Comparison of ENCODE assay signal across 13 cellular contexts in the genomic region with DNA sequence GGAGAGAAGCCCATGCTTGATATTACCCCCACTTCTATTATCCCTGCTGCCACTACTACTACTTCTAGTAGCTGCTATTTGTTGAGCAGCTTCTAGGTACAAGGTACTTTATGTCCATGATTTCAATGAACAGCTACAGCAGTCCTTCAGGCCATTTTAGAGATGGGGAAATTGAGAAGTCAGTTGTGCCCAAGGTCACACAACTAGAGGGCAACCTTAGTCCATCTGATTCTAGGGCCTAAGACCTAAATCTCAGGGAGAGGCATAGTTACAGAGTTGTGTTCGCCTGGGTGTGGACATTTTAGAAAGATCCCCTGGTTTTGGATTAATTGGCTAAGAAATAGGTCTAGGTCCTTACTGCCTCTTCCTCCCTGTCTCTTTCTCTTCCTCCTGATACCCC. TPM values are rescaled to one million over a fixed set of nuclear protein-coding genes. Genes with fewer than 3 reads are reported as not detected.
DNase-seq lines count a peak whose midpoint lies in the region; ATAC-seq, FAIRE-seq and TF ChIP-seq lines count a peak whose summit lies in the region.
"Had no signal": no experiment of that assay in that cellular context is flagged by ENCODE, and none has a peak within 500 bp of the region (broad histone marks: within the 10 kb centered on the region; RNA-seq: fewer than 3 reads in every experiment).

No MANE protein-coding gene starts in this region.

- POLR2A ChIA-PET in Panc1 (lab: Charles Lee) (no interaction called here), endothelial cell of umbilical vein (lab: Charles Lee) (interaction anchor here (0.8 kb wide), 1 partner anchor 27 kb away, joined by 3 read pairs; no protein-coding TSS in a partner anchor)

- intact Hi-C loops in Panc1 (cut with micrococcal nuclease; ENCODE audit: unreplicated experiment) (no loop called here), endothelial cell of umbilical vein (cut with micrococcal nuclease) (no loop called here)
- intact Hi-C loops in activated naive CD4-positive, alpha-beta T cell treated with anti-CD3 and anti-CD28 coated beads for 36 hours (cut with micrococcal nuclease) = no loop called here

- in situ Hi-C loops in Panc1 (cut with HindIII; ENCODE audit: low pct_unique_long_range_greater_than_20kb, low sequenced_read_pairs) = no loop called here

- H3K4me1 Mint-ChIP-seq in activated naive CD4-positive, alpha-beta T cell treated with anti-CD3 and anti-CD28 coated beads for 36 hours (ENCODE audit: low read depth) = peaks cover 36% of the 10 kb centered on the region
- peaks cover 43 to 49% of the 10 kb centered on the region in 2 donors for H3K4me1 Mint-ChIP-seq in natural killer cell treated with Interleukin-12 subunit alpha and Interleukin-12 subunit beta and Interleukin-15 and Interleukin-18, amount 100 ng/mL, for 72 hours (ENCODE audit: low read depth in 2 of 2)

- ATAC-seq in Panc1 = no peak
- no peak for ATAC-seq in GM18909 (IDR thresholded peaks at IDR 0.05; ENCODE audit: poor library complexity, unreplicated experiment)
- no peak for ATAC-seq in natural killer cell treated with Interleukin-12 subunit alpha and Interleukin-12 subunit beta and Interleukin-15 and Interleukin-18, amount 100 ng/mL, for 72 hours

- no peak overlapping the region for H3K4me3 Mint-ChIP-seq in activated naive CD4-positive, alpha-beta T cell treated with anti-CD3 and anti-CD28 coated beads for 36 hours
- H3K4me3 Mint-ChIP-seq in natural killer cell treated with Interleukin-12 subunit alpha and Interleukin-12 subunit beta and Interleukin-15 and Interleukin-18, amount 100 ng/mL, for 72 hours = no peak overlapping the region

- no peak overlapping the region for H3K4me2 ChIP-seq in endothelial cell of umbilical vein (ENCODE audit: insufficient read depth, low read length)
- H3K4me2 ChIP-seq in skeletal muscle satellite cell (ENCODE audit: low read length) = no peak overlapping the region

- no peaks in the 10 kb centered on the region for H3K9me3 ChIP-seq in Panc1 (ENCODE audit: control insufficient read depth, insufficient read depth, low read depth, low read length)
- no peaks in the 10 kb centered on the region for H3K9me3 ChIP-seq in endothelial cell of umbilical vein (replicated peaks; ENCODE audit: control insufficient read depth, insufficient read depth, low read length)
- H3K9me3 ChIP-seq in skeletal muscle satellite cell (replicated peaks; ENCODE audit: low read length) = no peaks in the 10 kb centered on the region
- H3K9me3 ChIP-seq: mucosa of descending colon had no signal

- H3K36me3 ChIP-seq in Panc1 (ENCODE audit: control insufficient read depth, insufficient read depth, low read length) (peaks cover 3% of the 10 kb centered on the region), endothelial cell of umbilical vein (ENCODE audit: control insufficient read depth in 2 of 2, extremely low read depth in 1 of 2, insufficient read depth in 2 of 2, low read length in 2 of 2) (peaks cover 7 to 10% of the 10 kb centered on the region in 2 experiments), skeletal muscle satellite cell (ENCODE audit: insufficient read depth, low read length) (peaks cover 25% of the 10 kb centered on the region)

- TF ChIP-seq CTCF in GM12865 (IDR thresholded peaks at IDR 0.05; ENCODE audit: insufficient read depth, low read depth, low read length, missing control alignments) (peak; percentile 6), Panc1 (IDR thresholded peaks at IDR 0.05) (no peak), endothelial cell of umbilical vein (IDR thresholded peaks at IDR 0.05; ENCODE audit: extremely low read depth in 1 of 2, insufficient read depth in 1 of 2, low read depth in 1 of 2, low read length in 2 of 2) (no peak)

- BruUV-seq in Panc1 (replicated peaks; lab: Mats Ljungman, UMichigan) (no TSS peak), endothelial cell of umbilical vein (replicated peaks; lab: Mats Ljungman, UMichigan) (no TSS peak)

- DNase-seq in GM12865 (ENCODE audit: low read depth) (peak; percentile 31), Panc1 (ENCODE audit: low read depth, low spot score) (no peak), endothelial cell of umbilical vein (ENCODE audit: low read depth, low spot score) (no peak), HUDEP-2 (lab: John Stamatoyannopoulos, UW; ENCODE audit: unreplicated experiment in 76 of 76) (no peak)
- no peak for DNase-seq in activated naive CD4-positive, alpha-beta T cell treated with anti-CD3 and anti-CD28 coated beads for 36 hours
- no peak for DNase-seq in natural killer cell treated with Interleukin-12 subunit alpha and Interleukin-12 subunit beta and Interleukin-15 and Interleukin-18, amount 100 ng/mL, for 72 hours (ENCODE audit: low spot score)
- DNase-seq: activated effector memory CD4-positive, alpha-beta T cell treated with anti-CD3 and anti-CD28 coated beads, Interleukin-2, amount 50 U/mL, for 16 hours; caudate nucleus; GDM1; mucosa of descending colon; stimulated activated CD4-positive, alpha-beta T cell treated with anti-CD3 and anti-CD28 coated beads, Interleukin-4, amount 100 ng/mL, for 4 hours had no signal

- H3K9me1 ChIP-seq in endothelial cell of umbilical vein (replicated peaks; ENCODE audit: control insufficient read depth, extremely low read depth, insufficient read depth, low read length) = no peaks in the 10 kb centered on the region

- CTCF ChIA-PET in Panc1 (lab: Charles Lee) = no interaction called here
- CTCF ChIA-PET in endothelial cell of umbilical vein (lab: Charles Lee) = interaction anchor here (1.3 to 3.9 kb wide), 6 partner anchors 11 to 119 kb away, joined by 3 to 30 read pairs (median 8); no protein-coding TSS in a partner anchor
- CTCF ChIA-PET in activated naive CD4-positive, alpha-beta T cell treated with anti-CD3 and anti-CD28 coated beads for 36 hours (lab: Charles Lee) = interaction anchor here (1.3 to 1.5 kb wide), 3 partner anchors 10 to 116 kb away, joined by 3 to 5 read pairs (median 4); no protein-coding TSS in a partner anchor

- H3K4me1 ChIP-seq in Panc1 (ENCODE audit: control insufficient read depth, insufficient read depth, low read length) (peaks cover 89% of the 10 kb centered on the region), endothelial cell of umbilical vein (ENCODE audit: control insufficient read depth, extremely low read depth, insufficient read depth, low read length) (peaks cover 61% of the 10 kb centered on the region), skeletal muscle satellite cell (ENCODE audit: control insufficient read depth, insufficient read depth, low read length) (peaks cover 73% of the 10 kb centered on the region)

- no peaks in the 10 kb centered on the region for H3K9me3 Mint-ChIP-seq in activated naive CD4-positive, alpha-beta T cell treated with anti-CD3 and anti-CD28 coated beads for 36 hours
- no peaks in the 10 kb centered on the region for H3K9me3 Mint-ChIP-seq in natural killer cell treated with Interleukin-12 subunit alpha and Interleukin-12 subunit beta and Interleukin-15 and Interleukin-18, amount 100 ng/mL, for 72 hours

- peaks cover 2% of the 10 kb centered on the region for H3K36me3 Mint-ChIP-seq in activated naive CD4-positive, alpha-beta T cell treated with anti-CD3 and anti-CD28 coated beads for 36 hours (ENCODE audit: low read depth)
- no peaks in the 10 kb centered on the region for H3K36me3 Mint-ChIP-seq in natural killer cell treated with Interleukin-12 subunit alpha and Interleukin-12 subunit beta and Interleukin-15 and Interleukin-18, amount 100 ng/mL, for 72 hours

- dilution Hi-C loops in endothelial cell of umbilical vein (cut with MboI; ENCODE audit: extremely low pct_ligation_motif_present, low sequenced_read_pairs) = no loop called here

- H4K20me1 ChIP-seq in endothelial cell of umbilical vein (replicated peaks; ENCODE audit: control insufficient read depth, extremely low read depth, insufficient read depth, low read length) = no peaks in the 10 kb centered on the region

- no peak for FAIRE-seq in endothelial cell of umbilical vein (lab: Jason Lieb, UNC)

- peaks cover 20% of the 10 kb centered on the region for H3K79me2 ChIP-seq in endothelial cell of umbilical vein (ENCODE audit: control insufficient read depth, insufficient read depth, low read length)

- H3K9ac ChIP-seq in endothelial cell of umbilical vein (replicated peaks; ENCODE audit: extremely low read depth, insufficient read depth, low read length) (no peak overlapping the region), skeletal muscle satellite cell (ENCODE audit: low read depth, low read length) (peak overlapping the region; percentile 80)

- no peak overlapping the region for H2AFZ ChIP-seq in endothelial cell of umbilical vein (ENCODE audit: low read depth, low read length)

- no peak overlapping the region for H3K27ac Mint-ChIP-seq in activated naive CD4-positive, alpha-beta T cell treated with anti-CD3 and anti-CD28 coated beads for 36 hours
- peak overlapping the region in 1 of 2 donors; percentile 45 for H3K27ac Mint-ChIP-seq in natural killer cell treated with Interleukin-12 subunit alpha and Interleukin-12 subunit beta and Interleukin-15 and Interleukin-18, amount 100 ng/mL, for 72 hours

- H3K4me3 ChIP-seq in GM12865 (ENCODE audit: low read depth, low read length) (no peak overlapping the region), Panc1 (ENCODE audit: low read depth in 2 of 2, low read length in 2 of 2) (no peak overlapping the region), endothelial cell of umbilical vein (replicated peaks in 1 of 3; ENCODE audit: insufficient read depth in 1 of 3, low read depth in 1 of 3, low read length in 3 of 3) (no peak overlapping the region), skeletal muscle satellite cell (ENCODE audit: low read length) (no peak overlapping the region)
- H3K4me3 ChIP-seq: mucosa of descending colon had no signal

- H3K27ac ChIP-seq in Panc1 (ENCODE audit: low read length) = peak overlapping the region; percentile 89
- peak overlapping the region; percentile 93 for H3K27ac ChIP-seq in endothelial cell of umbilical vein (ENCODE audit: insufficient read depth, low read depth, low read length)

- no peaks in the 10 kb centered on the region for H3K27me3 Mint-ChIP-seq in activated naive CD4-positive, alpha-beta T cell treated with anti-CD3 and anti-CD28 coated beads for 36 hours (ENCODE audit: low read depth)
- H3K27me3 Mint-ChIP-seq in natural killer cell treated with Interleukin-12 subunit alpha and Interleukin-12 subunit beta and Interleukin-15 and Interleukin-18, amount 100 ng/mL, for 72 hours = no peaks in the 10 kb centered on the region

- no peak for TF ChIP-seq POLR2A in endothelial cell of umbilical vein (IDR thresholded peaks at IDR 0.05; ENCODE audit: low read depth, low read length)

- H3K27me3 ChIP-seq in Panc1 (ENCODE audit: control insufficient read depth, insufficient read depth, low read length) (no peaks in the 10 kb centered on the region), endothelial cell of umbilical vein (ENCODE audit: control insufficient read depth in 2 of 2, insufficient read depth in 2 of 2, low read length in 2 of 2) (no peaks in the 10 kb centered on the region), skeletal muscle satellite cell (ENCODE audit: control insufficient read depth, insufficient read depth, low read length) (no peaks in the 10 kb centered on the region)

RNA-seq across cellular contexts. Expression of a gene that starts 52.3 kb away (rescaled TPM):
- total RNA-seq in Panc1 (2021; ENCODE audit: unreplicated experiment) (199 TPM), endothelial cell of umbilical vein (200 and 222 TPM in 2 replicates)
- polyA plus RNA-seq in Panc1 (2012; ENCODE audit: insufficient read length) = 183 TPM
- 64.7 and 67.6 TPM in 2 replicates for polyA plus RNA-seq in endothelial cell of umbilical vein
- polyA plus RNA-seq in endothelial cell of umbilical vein (2011; cell fraction: cytosol; rRNA removed) = 74.6 and 84.6 TPM in 2 replicates
- 108 and 127 TPM in 2 replicates for polyA plus RNA-seq in endothelial cell of umbilical vein (2011; cell fraction: nucleus; rRNA removed)
- polyA plus RNA-seq in endothelial cell of umbilical vein (2012) = 116 and 178 TPM in 2 replicates
- 248 and 293 TPM in 2 replicates for polyA minus RNA-seq in endothelial cell of umbilical vein
- polyA minus RNA-seq in endothelial cell of umbilical vein (2011; cell fraction: cytosol; rRNA and poly(A)+ RNA removed) = 2.5 TPM
- 222 and 257 TPM in 2 replicates for polyA minus RNA-seq in endothelial cell of umbilical vein (2011; cell fraction: nucleus; rRNA and poly(A)+ RNA removed)
- 25.6 and 43.9 TPM in 2 replicates for total RNA-seq in skeletal muscle satellite cell (2012; rRNA removed)
- total RNA-seq in activated naive CD4-positive, alpha-beta T cell treated with anti-CD3 and anti-CD28 coated beads for 36 hours = 10 to 100 TPM; 48.7 to 54.6 TPM
- total RNA-seq in natural killer cell treated with Interleukin-12 subunit alpha and Interleukin-12 subunit beta and Interleukin-15 and Interleukin-18, amount 100 ng/mL, for 72 hours = 10 to 100 TPM; 19.9 to 39.6 TPM
